ENCODE assay signal across 2 cellular contexts in the genomic region with DNA sequence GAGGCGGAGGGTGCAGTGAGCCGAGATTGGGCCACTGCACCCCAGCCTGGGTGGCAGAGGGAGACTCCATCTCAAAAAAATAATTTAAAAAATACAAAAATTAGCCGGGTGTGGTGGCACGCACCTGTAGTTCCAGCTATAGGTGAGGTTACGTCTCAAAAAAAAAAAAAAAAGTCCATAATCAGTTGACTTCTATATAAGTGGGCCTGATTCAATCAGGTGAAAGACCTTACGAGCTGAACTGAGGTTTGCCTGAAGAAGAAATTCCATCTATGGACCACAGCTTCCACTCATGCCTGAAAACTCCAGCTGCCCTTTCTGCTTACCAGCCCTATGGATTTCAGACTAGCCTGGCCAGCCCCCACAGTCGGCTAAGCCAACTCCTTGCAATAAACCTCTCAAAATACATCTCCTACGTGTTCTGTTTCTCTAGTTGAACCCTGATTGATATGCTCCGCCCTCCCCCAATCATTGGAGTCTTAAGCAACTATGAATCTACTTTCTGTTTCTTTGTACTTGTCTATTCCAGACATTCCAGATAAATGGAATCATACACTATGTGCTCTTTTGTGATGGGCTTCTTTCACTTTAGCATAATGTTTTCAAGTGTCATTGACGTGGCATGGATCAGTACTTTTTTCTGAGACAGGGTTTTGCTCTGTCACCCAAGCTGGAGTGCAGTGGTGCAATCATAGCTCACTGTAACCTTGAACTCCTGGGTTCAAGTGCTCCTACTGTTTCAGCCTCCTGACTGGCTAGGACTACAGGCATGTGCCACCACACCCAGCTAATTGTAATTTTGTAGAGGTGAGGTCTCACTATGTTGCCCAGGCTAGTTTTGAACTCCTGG.
TF ChIP-seq lines count a peak whose summit lies in the region.

No MANE protein-coding gene starts in this region.

TF ChIP-seq in A549, 52 proteins besides CTCF, POLR2A, EP300 and RAD21:
- TF ChIP-seq ZC3H11A (IDR thresholded peaks at IDR 0.05) = no peak
- TF ChIP-seq EHF (CRISPR knock-in tag; IDR thresholded peaks at IDR 0.05) = no peak
- TF ChIP-seq, protein P1, sequence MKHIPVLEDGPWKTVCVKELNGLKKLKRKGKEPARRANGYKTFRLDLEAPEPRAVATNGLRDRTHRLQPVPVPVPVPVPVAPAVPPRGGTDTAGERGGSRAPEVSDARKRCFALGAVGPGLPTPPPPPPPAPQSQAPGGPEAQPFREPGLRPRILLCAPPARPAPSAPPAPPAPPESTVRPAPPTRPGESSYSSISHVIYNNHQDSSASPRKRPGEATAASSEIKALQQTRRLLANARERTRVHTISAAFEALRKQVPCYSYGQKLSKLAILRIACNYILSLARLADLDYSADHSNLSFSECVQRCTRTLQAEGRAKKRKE (CRISPR knock-in tag; IDR thresholded peaks at IDR 0.05; ENCODE audit: low read depth) = no peak
- no peak for TF ChIP-seq MYC (IDR thresholded peaks at IDR 0.05; ENCODE audit: borderline replicate concordance, low read length)
- no peak for TF ChIP-seq GATA3 (IDR thresholded peaks at IDR 0.05; ENCODE audit: borderline replicate concordance)
- TF ChIP-seq MAFK (IDR thresholded peaks at IDR 0.05; ENCODE audit: partially characterized antibody) = no peak
- no peak for TF ChIP-seq CEBPB (IDR thresholded peaks at IDR 0.05)
- TF ChIP-seq SREBF2 (IDR thresholded peaks at IDR 0.05) = no peak
- no peak for TF ChIP-seq PHF8 (IDR thresholded peaks at IDR 0.05; ENCODE audit: borderline replicate concordance, low read depth)
- no peak for TF ChIP-seq TFCP2L1 (CRISPR knock-in tag; IDR thresholded peaks at IDR 0.05)
- TF ChIP-seq, protein P2, sequence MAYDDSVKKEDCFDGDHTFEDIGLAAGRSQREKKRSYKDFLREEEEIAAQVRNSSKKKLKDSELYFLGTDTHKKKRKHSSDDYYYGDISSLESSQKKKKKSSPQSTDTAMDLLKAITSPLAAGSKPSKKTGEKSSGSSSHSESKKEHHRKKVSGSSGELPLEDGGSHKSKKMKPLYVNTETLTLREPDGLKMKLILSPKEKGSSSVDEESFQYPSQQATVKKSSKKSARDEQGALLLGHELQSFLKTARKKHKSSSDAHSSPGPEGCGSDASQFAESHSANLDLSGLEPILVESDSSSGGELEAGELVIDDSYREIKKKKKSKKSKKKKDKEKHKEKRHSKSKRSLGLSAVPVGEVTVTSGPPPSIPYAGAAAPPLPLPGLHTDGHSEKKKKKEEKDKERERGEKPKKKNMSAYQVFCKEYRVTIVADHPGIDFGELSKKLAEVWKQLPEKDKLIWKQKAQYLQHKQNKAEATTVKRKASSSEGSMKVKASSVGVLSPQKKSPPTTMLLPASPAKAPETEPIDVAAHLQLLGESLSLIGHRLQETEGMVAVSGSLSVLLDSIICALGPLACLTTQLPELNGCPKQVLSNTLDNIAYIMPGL (CRISPR knock-in tag; IDR thresholded peaks at IDR 0.05; ENCODE audit: borderline replicate concordance) = no peak
- no peak for TF ChIP-seq CHD4 (IDR thresholded peaks at IDR 0.05; ENCODE audit: borderline replicate concordance)
- TF ChIP-seq ZSCAN20 (CRISPR knock-in tag; IDR thresholded peaks at IDR 0.05) = no peak
- TF ChIP-seq FOSL2 (IDR thresholded peaks at IDR 0.05) = no peak
- TF ChIP-seq FOSL2 (CRISPR knock-in tag; IDR thresholded peaks at IDR 0.05) = no peak
- TF ChIP-seq TP53 (CRISPR knock-in tag; IDR thresholded peaks at IDR 0.05) = no peak
- TF ChIP-seq NFE2L2 (conservative IDR thresholded peaks at IDR 0.05; ENCODE audit: low read length) = no peak

TF ChIP-seq in HEK293, 187 proteins besides CTCF, POLR2A, EP300 and RAD21:
- TF ChIP-seq ZNF10 (tag by site-specific recombination; IDR thresholded peaks at IDR 0.05) = peak; percentile 95
- TF ChIP-seq ZBTB17 (tag by site-specific recombination; IDR thresholded peaks at IDR 0.05) = peak; percentile 74
- TF ChIP-seq, protein P3, sequence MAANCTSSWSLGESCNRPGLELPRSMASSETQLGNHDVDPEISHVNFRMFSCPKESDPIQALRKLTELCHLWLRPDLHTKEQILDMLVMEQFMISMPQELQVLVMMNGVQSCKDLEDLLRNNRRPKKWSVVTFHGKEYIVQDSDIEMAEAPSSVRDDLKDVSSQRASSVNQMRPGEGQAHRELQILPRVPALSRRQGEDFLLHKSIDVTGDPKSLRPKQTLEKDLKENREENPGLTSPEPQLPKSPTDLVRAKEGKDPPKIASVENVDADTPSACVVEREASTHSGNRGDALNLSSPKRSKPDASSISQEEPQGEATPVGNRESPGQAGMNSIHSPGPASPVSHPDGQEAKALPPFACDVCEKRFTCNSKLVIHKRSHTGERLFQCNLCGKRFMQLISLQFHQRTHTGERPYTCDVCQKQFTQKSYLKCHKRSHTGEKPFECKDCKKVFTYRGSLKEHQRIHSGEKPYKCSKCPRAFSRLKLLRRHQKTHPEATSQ (tag by site-specific recombination; IDR thresholded peaks at IDR 0.05) = no peak
- TF ChIP-seq ZNF202 (tag by site-specific recombination; IDR thresholded peaks at IDR 0.05; ENCODE audit: borderline replicate concordance) = no peak
